In the genomic region with DNA sequence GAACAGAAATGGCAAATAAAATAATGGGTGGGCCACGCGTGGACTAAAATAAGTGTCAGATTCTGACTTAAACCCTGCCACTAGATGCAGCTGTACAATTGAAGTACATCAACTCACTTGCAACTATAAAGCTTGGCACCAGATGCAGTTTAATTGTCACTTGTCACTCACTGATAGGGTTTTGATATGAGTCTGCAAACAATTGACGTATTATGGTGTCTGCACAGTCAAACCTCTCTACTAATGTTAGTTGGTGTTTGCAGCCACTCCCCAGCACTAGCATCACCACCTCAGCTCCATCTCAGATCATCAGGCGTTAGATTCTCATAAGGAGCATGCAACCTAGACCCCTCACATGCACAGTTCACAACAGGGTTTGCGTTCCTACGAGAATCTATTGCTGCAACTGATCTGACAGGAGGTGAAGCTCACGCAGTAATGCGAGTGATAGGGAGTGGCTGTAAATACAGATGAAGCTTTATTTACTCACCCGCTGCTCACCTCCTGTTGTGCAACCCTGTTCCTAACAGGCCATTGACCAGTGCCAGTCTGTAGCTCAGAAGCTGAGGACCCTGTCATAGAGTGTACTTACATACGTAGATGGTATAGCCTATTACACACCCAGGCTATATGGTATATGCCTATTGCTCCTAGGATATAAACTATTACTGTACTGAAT, we compare ENCODE assay signal across 1 cellular context.
TF ChIP-seq lines count a peak whose summit lies in the region.

No MANE protein-coding gene starts in this region.

TF ChIP-seq in HepG2, 621 proteins besides CTCF, POLR2A, EP300 and RAD21 (continued from another document and continues in another):
- TF ChIP-seq HOXA9 (CRISPR knock-in tag; IDR thresholded peaks at IDR 0.05; ENCODE audit: borderline replicate concordance) (no peak), TAF15 (IDR thresholded peaks at IDR 0.05; ENCODE audit: low read depth, low read length, poor library complexity, severe bottlenecking) (no peak), HOXA7 (CRISPR knock-in tag; IDR thresholded peaks at IDR 0.05) (no peak), THAP11 (CRISPR knock-in tag; IDR thresholded peaks at IDR 0.05) (peak; percentile 61), ZNF772 (CRISPR knock-in tag; IDR thresholded peaks at IDR 0.05) (no peak), MIXL1 (CRISPR knock-in tag; IDR thresholded peaks at IDR 0.05) (peak; percentile 83; the same call in 1 of the 2 replicates), HHEX (CRISPR knock-in tag; IDR thresholded peaks at IDR 0.05) (peak; percentile 70), ZNF446 (CRISPR knock-in tag; IDR thresholded peaks at IDR 0.05) (no peak), NFE2L2 (IDR thresholded peaks at IDR 0.05; ENCODE audit: low read length) (no peak), FOXA1 (IDR thresholded peaks at IDR 0.05) (0 out of 2 replicates have a peak, but pooled peaks have one; percentile 22), FOXA1 (CRISPR knock-in tag; IDR thresholded peaks at IDR 0.05) (peak; percentile 98), SETDB1 (CRISPR knock-in tag; IDR thresholded peaks at IDR 0.05; ENCODE audit: borderline replicate concordance) (no peak), CEBPB (IDR thresholded peaks at IDR 0.05; ENCODE audit: borderline replicate concordance, low read depth, low read length) (peak; percentile 98), BCL6 (CRISPR knock-in tag; IDR thresholded peaks at IDR 0.05) (peak; percentile 73), ZNF605 (CRISPR knock-in tag; IDR thresholded peaks at IDR 0.05) (no peak), ZNF556 (CRISPR knock-in tag; IDR thresholded peaks at IDR 0.05; ENCODE audit: borderline replicate concordance) (peak; percentile 74; the same call in 1 of the 2 replicates), FOXK2 (IDR thresholded peaks at IDR 0.05) (no peak), ZNF329 (CRISPR knock-in tag; IDR thresholded peaks at IDR 0.05; ENCODE audit: low read depth) (no peak), AKAP8 (CRISPR knock-in tag; IDR thresholded peaks at IDR 0.05) (no peak), ZNF619 (CRISPR knock-in tag; IDR thresholded peaks at IDR 0.05) (no peak), BHLHE40 (IDR thresholded peaks at IDR 0.05; ENCODE audit: low read length) (peak; percentile 61; the same call in 1 of the 2 replicates), ZSCAN31 (CRISPR knock-in tag; IDR thresholded peaks at IDR 0.05; ENCODE audit: low read depth) (no peak), CAMTA2 (CRISPR knock-in tag; IDR thresholded peaks at IDR 0.05; ENCODE audit: borderline replicate concordance) (no peak), HDAC6 (IDR thresholded peaks at IDR 0.05; ENCODE audit: low read depth, low read length) (no peak), HMG20A (CRISPR knock-in tag; IDR thresholded peaks at IDR 0.05; ENCODE audit: borderline replicate concordance) (peak; percentile 92), TBP (CRISPR knock-in tag; IDR thresholded peaks at IDR 0.05) (no peak), ZIK1 (CRISPR knock-in tag; IDR thresholded peaks at IDR 0.05; ENCODE audit: borderline replicate concordance, low read depth) (0 out of 2 replicates have a peak, but pooled peaks have one; percentile 30), JUND (CRISPR knock-in tag; IDR thresholded peaks at IDR 0.05) (0 out of 2 replicates have a peak, but pooled peaks have one; percentile 42), STAG1 (CRISPR knock-in tag; IDR thresholded peaks at IDR 0.05) (no peak; the same call in 1 of the 2 replicates), MBD4 (IDR thresholded peaks at IDR 0.05; ENCODE audit: borderline replicate concordance, low read length) (no peak), ZNF3 (CRISPR knock-in tag; IDR thresholded peaks at IDR 0.05) (peak; percentile 42; the same call in 1 of the 2 replicates), DNMT3B (CRISPR knock-in tag; conservative IDR thresholded peaks at IDR 0.05) (no peak), ZNF768 (CRISPR knock-in tag; IDR thresholded peaks at IDR 0.05) (no peak), U2AF1 (optimal IDR thresholded peaks at IDR 0.05; ENCODE audit: low read depth, low read length) (no peak), HDAC2 (CRISPR knock-in tag; IDR thresholded peaks at IDR 0.05) (peak; percentile 92), ELF3 (CRISPR knock-in tag; IDR thresholded peaks at IDR 0.05) (peak; percentile 61; the same call in 1 of the 2 replicates), RXRB (CRISPR knock-in tag; IDR thresholded peaks at IDR 0.05; ENCODE audit: borderline replicate concordance) (peak; percentile 92), ZFP82 (CRISPR knock-in tag; IDR thresholded peaks at IDR 0.05; ENCODE audit: borderline replicate concordance) (no peak), GZF1 (CRISPR knock-in tag; IDR thresholded peaks at IDR 0.05) (no peak), KLF12 (CRISPR knock-in tag; IDR thresholded peaks at IDR 0.05; ENCODE audit: borderline replicate concordance) (no peak), ZNF253 (CRISPR knock-in tag; IDR thresholded peaks at IDR 0.05; ENCODE audit: borderline replicate concordance) (no peak), SCMH1 (CRISPR knock-in tag; IDR thresholded peaks at IDR 0.05; ENCODE audit: borderline replicate concordance) (no peak), IRF2 (CRISPR knock-in tag; IDR thresholded peaks at IDR 0.05) (peak; percentile 77), ZNF766 (CRISPR knock-in tag; IDR thresholded peaks at IDR 0.05; ENCODE audit: borderline replicate concordance) (no peak), ZNF550 (CRISPR knock-in tag; IDR thresholded peaks at IDR 0.05; ENCODE audit: borderline replicate concordance) (no peak), CBFB (CRISPR knock-in tag; IDR thresholded peaks at IDR 0.05) (no peak), TBX3 (IDR thresholded peaks at IDR 0.05; ENCODE audit: borderline replicate concordance) (no peak), GATAD1 (CRISPR knock-in tag; IDR thresholded peaks at IDR 0.05) (peak; percentile 63; the same call in 1 of the 2 replicates), ZNF251 (CRISPR knock-in tag; IDR thresholded peaks at IDR 0.05) (no peak), ZMAT3 (CRISPR knock-in tag; conservative IDR thresholded peaks at IDR 0.05) (no peak), SOX5 (CRISPR knock-in tag; IDR thresholded peaks at IDR 0.05; ENCODE audit: borderline replicate concordance) (peak; percentile 88), YY1 (IDR thresholded peaks at IDR 0.05; ENCODE audit: insufficient read depth, insufficient replicate concordance, low read depth, low read length) (no peak), ZNF331 (CRISPR knock-in tag; IDR thresholded peaks at IDR 0.05) (peak; percentile 80; the same call in 1 of the 2 replicates)
- TF ChIP-seq, protein P1, sequence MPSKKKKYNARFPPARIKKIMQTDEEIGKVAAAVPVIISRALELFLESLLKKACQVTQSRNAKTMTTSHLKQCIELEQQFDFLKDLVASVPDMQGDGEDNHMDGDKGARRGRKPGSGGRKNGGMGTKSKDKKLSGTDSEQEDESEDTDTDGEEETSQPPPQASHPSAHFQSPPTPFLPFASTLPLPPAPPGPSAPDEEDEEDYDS (CRISPR knock-in tag; IDR thresholded peaks at IDR 0.05), result no peak
- TF ChIP-seq, protein P2, sequence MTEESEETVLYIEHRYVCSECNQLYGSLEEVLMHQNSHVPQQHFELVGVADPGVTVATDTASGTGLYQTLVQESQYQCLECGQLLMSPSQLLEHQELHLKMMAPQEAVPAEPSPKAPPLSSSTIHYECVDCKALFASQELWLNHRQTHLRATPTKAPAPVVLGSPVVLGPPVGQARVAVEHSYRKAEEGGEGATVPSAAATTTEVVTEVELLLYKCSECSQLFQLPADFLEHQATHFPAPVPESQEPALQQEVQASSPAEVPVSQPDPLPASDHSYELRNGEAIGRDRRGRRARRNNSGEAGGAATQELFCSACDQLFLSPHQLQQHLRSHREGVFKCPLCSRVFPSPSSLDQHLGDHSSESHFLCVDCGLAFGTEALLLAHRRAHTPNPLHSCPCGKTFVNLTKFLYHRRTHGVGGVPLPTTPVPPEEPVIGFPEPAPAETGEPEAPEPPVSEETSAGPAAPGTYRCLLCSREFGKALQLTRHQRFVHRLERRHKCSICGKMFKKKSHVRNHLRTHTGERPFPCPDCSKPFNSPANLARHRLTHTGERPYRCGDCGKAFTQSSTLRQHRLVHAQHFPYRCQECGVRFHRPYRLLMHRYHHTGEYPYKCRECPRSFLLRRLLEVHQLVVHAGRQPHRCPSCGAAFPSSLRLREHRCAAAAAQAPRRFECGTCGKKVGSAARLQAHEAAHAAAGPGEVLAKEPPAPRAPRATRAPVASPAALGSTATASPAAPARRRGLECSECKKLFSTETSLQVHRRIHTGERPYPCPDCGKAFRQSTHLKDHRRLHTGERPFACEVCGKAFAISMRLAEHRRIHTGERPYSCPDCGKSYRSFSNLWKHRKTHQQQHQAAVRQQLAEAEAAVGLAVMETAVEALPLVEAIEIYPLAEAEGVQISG (CRISPR knock-in tag; IDR thresholded peaks at IDR 0.05), result peak; percentile 59
- TF ChIP-seq, protein P3, sequence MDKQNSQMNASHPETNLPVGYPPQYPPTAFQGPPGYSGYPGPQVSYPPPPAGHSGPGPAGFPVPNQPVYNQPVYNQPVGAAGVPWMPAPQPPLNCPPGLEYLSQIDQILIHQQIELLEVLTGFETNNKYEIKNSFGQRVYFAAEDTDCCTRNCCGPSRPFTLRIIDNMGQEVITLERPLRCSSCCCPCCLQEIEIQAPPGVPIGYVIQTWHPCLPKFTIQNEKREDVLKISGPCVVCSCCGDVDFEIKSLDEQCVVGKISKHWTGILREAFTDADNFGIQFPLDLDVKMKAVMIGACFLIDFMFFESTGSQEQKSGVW (CRISPR knock-in tag; IDR thresholded peaks at IDR 0.05; ENCODE audit: borderline replicate concordance), result no peak
- TF ChIP-seq, protein P4, sequence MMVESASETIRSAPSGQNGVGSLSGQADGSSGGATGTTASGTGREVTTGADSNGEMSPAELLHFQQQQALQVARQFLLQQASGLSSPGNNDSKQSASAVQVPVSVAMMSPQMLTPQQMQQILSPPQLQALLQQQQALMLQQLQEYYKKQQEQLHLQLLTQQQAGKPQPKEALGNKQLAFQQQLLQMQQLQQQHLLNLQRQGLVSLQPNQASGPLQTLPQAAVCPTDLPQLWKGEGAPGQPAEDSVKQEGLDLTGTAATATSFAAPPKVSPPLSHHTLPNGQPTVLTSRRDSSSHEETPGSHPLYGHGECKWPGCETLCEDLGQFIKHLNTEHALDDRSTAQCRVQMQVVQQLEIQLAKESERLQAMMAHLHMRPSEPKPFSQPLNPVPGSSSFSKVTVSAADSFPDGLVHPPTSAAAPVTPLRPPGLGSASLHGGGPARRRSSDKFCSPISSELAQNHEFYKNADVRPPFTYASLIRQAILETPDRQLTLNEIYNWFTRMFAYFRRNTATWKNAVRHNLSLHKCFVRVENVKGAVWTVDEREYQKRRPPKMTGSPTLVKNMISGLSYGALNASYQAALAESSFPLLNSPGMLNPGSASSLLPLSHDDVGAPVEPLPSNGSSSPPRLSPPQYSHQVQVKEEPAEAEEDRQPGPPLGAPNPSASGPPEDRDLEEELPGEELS (CRISPR knock-in tag; IDR thresholded peaks at IDR 0.05), result peak; percentile 96
- TF ChIP-seq, protein P5, sequence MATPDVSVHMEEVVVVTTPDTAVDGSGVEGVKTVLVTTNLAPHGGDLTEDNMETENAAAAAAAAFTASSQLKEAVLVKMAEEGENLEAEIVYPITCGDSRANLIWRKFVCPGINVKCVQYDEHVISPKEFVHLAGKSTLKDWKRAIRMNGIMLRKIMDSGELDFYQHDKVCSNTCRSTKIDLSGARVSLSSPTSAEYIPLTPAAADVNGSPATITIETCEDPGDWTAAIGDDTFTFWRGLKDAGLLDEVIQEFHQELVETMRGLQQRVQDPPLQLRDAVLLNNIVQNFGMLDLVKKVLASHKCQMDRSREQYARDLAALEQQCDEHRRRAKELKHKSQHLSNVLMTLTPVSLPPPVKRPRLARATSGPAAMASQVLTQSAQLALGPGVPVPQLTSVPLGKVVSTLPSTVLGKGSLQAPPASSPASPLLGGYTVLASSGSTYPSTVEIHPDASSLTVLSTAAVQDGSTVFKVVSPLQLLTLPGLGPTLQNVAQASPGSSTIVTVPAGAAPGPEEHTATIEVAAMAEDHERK (CRISPR knock-in tag; IDR thresholded peaks at IDR 0.05; ENCODE audit: low read depth), result no peak
- TF ChIP-seq, protein P6, sequence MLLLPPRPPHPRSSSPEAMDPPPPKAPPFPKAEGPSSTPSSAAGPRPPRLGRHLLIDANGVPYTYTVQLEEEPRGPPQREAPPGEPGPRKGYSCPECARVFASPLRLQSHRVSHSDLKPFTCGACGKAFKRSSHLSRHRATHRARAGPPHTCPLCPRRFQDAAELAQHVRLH (CRISPR knock-in tag; IDR thresholded peaks at IDR 0.05; ENCODE audit: borderline replicate concordance, low read depth), result peak; percentile 55; the same call in 1 of the 2 replicates
- TF ChIP-seq, protein P7, sequence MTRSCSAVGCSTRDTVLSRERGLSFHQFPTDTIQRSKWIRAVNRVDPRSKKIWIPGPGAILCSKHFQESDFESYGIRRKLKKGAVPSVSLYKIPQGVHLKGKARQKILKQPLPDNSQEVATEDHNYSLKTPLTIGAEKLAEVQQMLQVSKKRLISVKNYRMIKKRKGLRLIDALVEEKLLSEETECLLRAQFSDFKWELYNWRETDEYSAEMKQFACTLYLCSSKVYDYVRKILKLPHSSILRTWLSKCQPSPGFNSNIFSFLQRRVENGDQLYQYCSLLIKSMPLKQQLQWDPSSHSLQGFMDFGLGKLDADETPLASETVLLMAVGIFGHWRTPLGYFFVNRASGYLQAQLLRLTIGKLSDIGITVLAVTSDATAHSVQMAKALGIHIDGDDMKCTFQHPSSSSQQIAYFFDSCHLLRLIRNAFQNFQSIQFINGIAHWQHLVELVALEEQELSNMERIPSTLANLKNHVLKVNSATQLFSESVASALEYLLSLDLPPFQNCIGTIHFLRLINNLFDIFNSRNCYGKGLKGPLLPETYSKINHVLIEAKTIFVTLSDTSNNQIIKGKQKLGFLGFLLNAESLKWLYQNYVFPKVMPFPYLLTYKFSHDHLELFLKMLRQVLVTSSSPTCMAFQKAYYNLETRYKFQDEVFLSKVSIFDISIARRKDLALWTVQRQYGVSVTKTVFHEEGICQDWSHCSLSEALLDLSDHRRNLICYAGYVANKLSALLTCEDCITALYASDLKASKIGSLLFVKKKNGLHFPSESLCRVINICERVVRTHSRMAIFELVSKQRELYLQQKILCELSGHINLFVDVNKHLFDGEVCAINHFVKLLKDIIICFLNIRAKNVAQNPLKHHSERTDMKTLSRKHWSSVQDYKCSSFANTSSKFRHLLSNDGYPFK (CRISPR knock-in tag; IDR thresholded peaks at IDR 0.05; ENCODE audit: borderline replicate concordance), result no peak
- TF ChIP-seq, protein P8, sequence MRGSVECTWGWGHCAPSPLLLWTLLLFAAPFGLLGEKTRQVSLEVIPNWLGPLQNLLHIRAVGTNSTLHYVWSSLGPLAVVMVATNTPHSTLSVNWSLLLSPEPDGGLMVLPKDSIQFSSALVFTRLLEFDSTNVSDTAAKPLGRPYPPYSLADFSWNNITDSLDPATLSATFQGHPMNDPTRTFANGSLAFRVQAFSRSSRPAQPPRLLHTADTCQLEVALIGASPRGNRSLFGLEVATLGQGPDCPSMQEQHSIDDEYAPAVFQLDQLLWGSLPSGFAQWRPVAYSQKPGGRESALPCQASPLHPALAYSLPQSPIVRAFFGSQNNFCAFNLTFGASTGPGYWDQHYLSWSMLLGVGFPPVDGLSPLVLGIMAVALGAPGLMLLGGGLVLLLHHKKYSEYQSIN (CRISPR knock-in tag; IDR thresholded peaks at IDR 0.05; ENCODE audit: borderline replicate concordance), result no peak
